In genomic region chr17:4592240-4593005, GRCh38 we compare ENCODE assay signal across 21 cellular contexts. TPM values are rescaled to one million over a fixed set of nuclear protein-coding genes. Genes with fewer than 3 reads are reported as not detected.
DNase-seq lines count a peak whose midpoint lies in the region; ATAC-seq and TF ChIP-seq lines count a peak whose summit lies in the region.
"Had no signal": no experiment of that assay in that cellular context is flagged by ENCODE, and none has a peak within 500 bp of the region (broad histone marks: within the 10 kb centered on the region; RNA-seq: fewer than 3 reads in every experiment).

No MANE protein-coding gene starts in this region.

- H3K27me3 Mint-ChIP-seq in WTC11 (ENCODE audit: low read depth), result no peaks in the 10 kb centered on the region
- H3K27me3 Mint-ChIP-seq in neural progenitor cell (ENCODE audit: insufficient read depth, low read depth), result peaks cover 15% of the 10 kb centered on the region

- no peak overlapping the region for H3K4me3 Mint-ChIP-seq in WTC11
- H3K4me3 Mint-ChIP-seq in neural progenitor cell, result no peak overlapping the region
- H3K4me3 Mint-ChIP-seq: CD4-positive, alpha-beta T cell had no signal

- H3K9ac ChIP-seq in neural progenitor cell (no peak overlapping the region), skeletal muscle tissue (ENCODE audit: low read depth in 1 of 3, low read length in 3 of 3) (peak overlapping the region; percentile 51 to 66 (median 62))
- H3K9ac ChIP-seq: BLaER1, KMS-11 had no signal

- intact Hi-C loops in esophagus muscularis mucosa (cut with DNase I), result no loop called here
- intact Hi-C loops in head of caudate nucleus (cut with DNase I), result no loop called here

- H3K27ac ChIP-seq in esophagus muscularis mucosa (replicated peaks in 1 of 4), result peak overlapping the region in 3 of 4 donors; percentile 28 to 62 (median 60)
- no peak overlapping the region for H3K27ac ChIP-seq in neural progenitor cell
- peak overlapping the region; percentile 70 for H3K27ac ChIP-seq in skeletal muscle tissue (ENCODE audit: low read depth, low read length)
- H3K27ac ChIP-seq: BLaER1, HL-60, KMS-11, SJCRH30 had no signal

- H3K9me3 Mint-ChIP-seq in WTC11 (no peaks in the 10 kb centered on the region), neural progenitor cell (no peaks in the 10 kb centered on the region)
- H3K9me3 Mint-ChIP-seq: CD4-positive, alpha-beta T cell had no signal

- ATAC-seq in WTC11 (no peak), HG02588 (IDR thresholded peaks at IDR 0.05; ENCODE audit: unreplicated experiment) (no peak)

- H4K20me1 ChIP-seq in neural progenitor cell (ENCODE audit: low read depth), result no peaks in the 10 kb centered on the region

- H3K36me3 Mint-ChIP-seq in WTC11 (no peaks in the 10 kb centered on the region), neural progenitor cell (no peaks in the 10 kb centered on the region)

- POLR2A ChIA-PET in WTC11 (lab: Charles Lee), result no interaction called here

- H3K4me1 ChIP-seq in esophagus muscularis mucosa (peaks cover 8 to 41% (median 23%) of the 10 kb centered on the region in 4 donors), neural progenitor cell (no peaks in the 10 kb centered on the region), skeletal muscle tissue (ENCODE audit: control insufficient read depth in 3 of 3, insufficient read depth in 3 of 3, low read length in 3 of 3) (peaks cover 70 to 90% (median 80%) of the 10 kb centered on the region in 3 donors)
- H3K4me1 ChIP-seq: SJCRH30 had no signal

- DNase-seq in WTC11 (ENCODE audit: low spot score) (no peak), esophagus muscularis mucosa (ENCODE audit: extremely low spot score) (no peak), neural progenitor cell (ENCODE audit: low spot score) (no peak), head of caudate nucleus (no peak), NCI-H2029 treated with DMSO at 0.1 percent for 48 hours (lab: John Stamatoyannopoulos, UW) (no peak)
- DNase-seq: CD4-positive, alpha-beta T cell; COR-L47; DMS 273 treated with DMSO at 0.1 percent for 48 hours; DMS79 treated with DMSO at 0.1 percent for 48 hours; NCI-H1092 treated with DMSO at 0.1 percent for 48 hours; NCI-H1436 treated with DMSO at 0.1 percent for 48 hours; NCI-H1930; NCI-H524 treated with DMSO at 0.1 percent for 48 hours; SJCRH30 had no signal

- no peak overlapping the region for H3K4me3 ChIP-seq in esophagus muscularis mucosa
- no peak overlapping the region for H3K4me3 ChIP-seq in neural progenitor cell
- H3K4me3 ChIP-seq in skeletal muscle tissue (ENCODE audit: low read length in 3 of 3), result peak overlapping the region in 1 of 3 donors; percentile 43
- H3K4me3 ChIP-seq: BLaER1, SJCRH30 had no signal

- no peak for TF ChIP-seq POLR2A in esophagus muscularis mucosa (IDR thresholded peaks at IDR 0.05; ENCODE audit: low read depth)

- H3K27me3 ChIP-seq in esophagus muscularis mucosa (no peaks in the 10 kb centered on the region), neural progenitor cell (no peaks in the 10 kb centered on the region), skeletal muscle tissue (ENCODE audit: control insufficient read depth in 3 of 3, insufficient read depth in 3 of 3, low read length in 3 of 3) (no peaks in the 10 kb centered on the region)
- H3K27me3 ChIP-seq: BLaER1, SJCRH30 had no signal

- no peaks in the 10 kb centered on the region for H3K79me2 ChIP-seq in neural progenitor cell (ENCODE audit: low read depth)

- H2AFZ ChIP-seq in neural progenitor cell (replicated peaks), result no peak overlapping the region

- no peak overlapping the region for H3K4me2 ChIP-seq in neural progenitor cell
- H3K4me2 ChIP-seq: BLaER1, KMS-11 had no signal

- H3K9me3 ChIP-seq in esophagus muscularis mucosa (no peaks in the 10 kb centered on the region), neural progenitor cell (ENCODE audit: low read depth) (no peaks in the 10 kb centered on the region), skeletal muscle tissue (ENCODE audit: control insufficient read depth in 3 of 3, low read length in 3 of 3) (no peaks in the 10 kb centered on the region)
- H3K9me3 ChIP-seq: BLaER1, SJCRH30 had no signal

- no peak for TF ChIP-seq CTCF in WTC11 (IDR thresholded peaks at IDR 0.05)
- TF ChIP-seq CTCF in esophagus muscularis mucosa (IDR thresholded peaks at IDR 0.05), result no peak
- no peak for TF ChIP-seq CTCF in neural progenitor cell (IDR thresholded peaks at IDR 0.05)

- no peak for TF ChIP-seq EP300 in esophagus muscularis mucosa (IDR thresholded peaks at IDR 0.05)

- no peaks in the 10 kb centered on the region for H3F3A ChIP-seq in neural progenitor cell (ENCODE audit: low read depth)

- CTCF ChIA-PET in WTC11 (lab: Charles Lee), result interaction anchor here (0.7 kb wide), 1 partner anchor 30 kb away, joined by 4 read pairs; no protein-coding TSS in a partner anchor

- H3K36me3 ChIP-seq in esophagus muscularis mucosa (peaks cover 0 to 12% (median 4%) of the 10 kb centered on the region in 4 donors), neural progenitor cell (no peaks in the 10 kb centered on the region), skeletal muscle tissue (ENCODE audit: control insufficient read depth in 3 of 3, insufficient read depth in 3 of 3, low read length in 3 of 3) (peaks cover 13 to 20% (median 15%) of the 10 kb centered on the region in 3 donors)
- H3K36me3 ChIP-seq: BLaER1, SJCRH30 had no signal

- H3K4me1 Mint-ChIP-seq in WTC11, result peaks cover 11% of the 10 kb centered on the region
- H3K4me1 Mint-ChIP-seq in neural progenitor cell, result peaks cover 6% of the 10 kb centered on the region

- H3K27ac Mint-ChIP-seq in WTC11 (peak overlapping the region; percentile 32; the same call in 1 of the 2 replicates), neural progenitor cell (peak overlapping the region; percentile 46)
- H3K27ac Mint-ChIP-seq: CD4-positive, alpha-beta T cell had no signal

- WGBS in esophagus muscularis mucosa, result 85% methylated on average over 9 of the region's 11 CpGs

TF ChIP-seq in WTC11, 78 proteins besides CTCF, POLR2A, EP300 and RAD21:
- TF ChIP-seq SMAD4 (CRISPR knock-in tag; IDR thresholded peaks at IDR 0.05), result no peak
- no peak for TF ChIP-seq FOXP4 (CRISPR knock-in tag; IDR thresholded peaks at IDR 0.05)
- TF ChIP-seq HMGA2 (CRISPR knock-in tag; IDR thresholded peaks at IDR 0.05), result no peak
- no peak for TF ChIP-seq ERG (CRISPR knock-in tag; IDR thresholded peaks at IDR 0.05)

RNA-seq across cellular contexts. Expression of gene SMTNL2, which starts 8.1 kb away (rescaled TPM):
- 2.7 to 3.8 TPM (median 3.8 TPM) in 3 replicates for total RNA-seq in WTC11 (2021)
- 1 to 10 TPM; 3.0 to 7.2 (median 4.7) TPM for total RNA-seq in esophagus muscularis mucosa
- 3.0 and 5.2 TPM in 2 replicates for total RNA-seq in neural progenitor cell (ENCODE audit: low replicate concordance)
- 74.1 TPM for total RNA-seq in skeletal muscle tissue
- total RNA-seq: CD4-positive, alpha-beta T cell; HT1080; SJCRH30 had no signal

RNA-seq across cellular contexts. Expression of gene GGT6, which starts 32.0 kb away (rescaled TPM):
- total RNA-seq in WTC11 (2021), result 0.07 to 0.37 TPM (median 0.18 TPM) in 3 replicates
- total RNA-seq in esophagus muscularis mucosa, result not detected
- not detected in 2 replicates for total RNA-seq in neural progenitor cell (ENCODE audit: low replicate concordance)
- not detected for total RNA-seq in skeletal muscle tissue
- total RNA-seq: CD4-positive, alpha-beta T cell; H7; HT1080; SJCRH30 had no signal

RNA-seq across cellular contexts. Expression of gene MYBBP1A, which starts 37.2 kb away (rescaled TPM):
- total RNA-seq in WTC11 (2021) (108 to 163 TPM (median 118 TPM) in 3 replicates), esophagus muscularis mucosa (10 to 100 TPM; 31.6 to 45.4 (median 36.1) TPM), neural progenitor cell (ENCODE audit: low replicate concordance) (17.4 and 44.6 TPM in 2 replicates), skeletal muscle tissue (30.3 TPM)

RNA-seq across cellular contexts. Expression of gene ALOX15, which starts 49.1 kb away (rescaled TPM):
- total RNA-seq in WTC11 (2021), result 0.32 to 0.82 TPM (median 0.50 TPM) in 3 replicates
- total RNA-seq in esophagus muscularis mucosa, result not detected
- 0.12 TPM in 1 of 2 replicates, not detected in the other for total RNA-seq in neural progenitor cell (ENCODE audit: low replicate concordance)
- 0.52 TPM for total RNA-seq in skeletal muscle tissue
- total RNA-seq: HT1080 had no signal
